In the genomic region with DNA sequence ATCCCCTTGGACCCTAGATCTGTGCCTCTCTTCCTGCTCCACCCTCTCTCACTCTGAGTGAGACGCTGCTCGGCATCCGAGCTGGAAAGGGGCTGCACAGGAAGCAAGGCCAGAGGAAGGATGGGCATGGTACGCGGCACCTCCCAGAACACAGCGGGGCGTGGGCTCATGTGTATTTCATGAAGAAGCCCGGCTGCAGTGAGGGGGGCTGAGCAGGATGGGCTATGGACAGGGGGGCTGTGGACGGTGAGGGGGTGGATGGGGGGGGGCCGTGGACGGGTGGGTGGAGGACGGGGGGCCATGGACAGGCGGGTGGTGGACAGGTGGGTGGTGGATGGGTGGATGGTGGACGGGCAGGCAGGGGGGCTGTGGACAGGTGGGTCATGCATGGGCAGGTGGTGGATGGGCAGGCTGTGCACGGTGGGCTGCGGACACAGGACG, we compare ENCODE assay signal across 22 cellular contexts. TPM values are rescaled to one million over a fixed set of nuclear protein-coding genes. Genes with fewer than 3 reads are reported as not detected.
DNase-seq lines count a peak whose midpoint lies in the region; ATAC-seq and TF ChIP-seq lines count a peak whose summit lies in the region.
"Had no signal": no experiment of that assay in that cellular context is flagged by ENCODE, and none has a peak within 500 bp of the region (broad histone marks: within the 10 kb centered on the region; RNA-seq: fewer than 3 reads in every experiment).

No MANE protein-coding gene starts in this region.

- peaks cover 19% of the 10 kb centered on the region for H3K4me1 ChIP-seq in left ventricle myocardium inferior
- H3K4me1 ChIP-seq in ovary (ENCODE audit: insufficient read depth), result peaks cover 13% of the 10 kb centered on the region

- H3K4me3 ChIP-seq in left ventricle myocardium inferior, result no peak overlapping the region
- H3K4me3 ChIP-seq in coronary artery, result no peak overlapping the region
- no peak overlapping the region for H3K4me3 ChIP-seq in ovary
- H3K4me3 ChIP-seq: psoas muscle had no signal

- DNase-seq in left ventricle myocardium superior, result peak; percentile 23
- DNase-seq in left ventricle myocardium inferior, result no peak
- DNase-seq in coronary artery (ENCODE audit: low spot score), result peak; percentile 53
- DNase-seq in ovary, result peak; percentile 7 to 32 (median 18)
- peak; percentile 38 for DNase-seq in ureter (ENCODE audit: low spot score)
- no peak for DNase-seq in UCSD-AML1 (lab: John Stamatoyannopoulos, UW; ENCODE audit: unreplicated experiment)
- DNase-seq in activated CD4-positive, alpha-beta T cell treated with anti-CD3 and anti-CD28 coated beads for 48 hours, result no peak
- DNase-seq: activated CD8-positive, alpha-beta T cell treated with anti-CD3 and anti-CD28 coated beads, Interleukin-2, amount 10 ng/mL, durations not matched to agents 7 days and 5 days; activated naive CD4-positive, alpha-beta T cell treated with anti-CD3 and anti-CD28 coated beads, Interleukin-2, amount 50 U/mL, for 16 hours; activated T-cell treated with anti-CD3 and anti-CD28 coated beads, Interleukin-2, amount 50 U/mL, for 24 hours; effector CD4-positive, alpha-beta T cell; foreskin melanocyte; HFFc6; MV-4-11; NCI-H1694 treated with DMSO at 0.1 percent for 48 hours; NCI-H526 treated with DMSO at 0.1 percent for 48 hours; SK-N-SH had no signal

- TF ChIP-seq POLR2A in ovary (IDR thresholded peaks at IDR 0.05), result no peak

- ATAC-seq in left ventricle myocardium superior, result no peak
- no peak for ATAC-seq in GM21825 (IDR thresholded peaks at IDR 0.05; ENCODE audit: unreplicated experiment)
- ATAC-seq: activated CD8-positive, alpha-beta T cell treated with anti-CD3 and anti-CD28 coated beads, Interleukin-2, amount 10 ng/mL, durations not matched to agents 7 days and 5 days; natural killer cell; psoas muscle; WTC11 had no signal

- no peaks in the 10 kb centered on the region for H3K27me3 ChIP-seq in left ventricle myocardium inferior (ENCODE audit: low read depth)
- no peaks in the 10 kb centered on the region for H3K27me3 ChIP-seq in ovary

- intact Hi-C loops in left ventricle myocardium superior (cut with micrococcal nuclease) (no loop called here), left ventricle myocardium inferior (cut with micrococcal nuclease) (no loop called here), ovary (cut with DNase I) (loop anchor here in 1 of 4 donors (10.0 kb wide), 1 partner anchor 112 kb away; a partner anchor contains a TSS)

- H3K36me3 ChIP-seq in left ventricle myocardium inferior (peaks cover 14% of the 10 kb centered on the region), ovary (no peaks in the 10 kb centered on the region)

- TF ChIP-seq CTCF in left ventricle myocardium inferior (IDR thresholded peaks at IDR 0.05; ENCODE audit: borderline replicate concordance), result no peak
- no peak for TF ChIP-seq CTCF in coronary artery (IDR thresholded peaks at IDR 0.05)
- no peak for TF ChIP-seq CTCF in ovary (IDR thresholded peaks at IDR 0.05)

- TF ChIP-seq EP300 in ovary (IDR thresholded peaks at IDR 0.05), result no peak

- 87 to 91% (median 91%) methylated on average over 17 of the region's 17 CpGs for WGBS in ovary, 3 donors

- H3K27ac ChIP-seq in left ventricle myocardium inferior (replicated peaks) (no peak overlapping the region), coronary artery (no peak overlapping the region), ovary (no peak overlapping the region)
- H3K27ac ChIP-seq: C4-2B had no signal

- H3K9me3 ChIP-seq in left ventricle myocardium inferior (replicated peaks) (no peaks in the 10 kb centered on the region), ovary (no peaks in the 10 kb centered on the region)
- H3K9me3 ChIP-seq: psoas muscle, SK-N-SH had no signal

RNA-seq across cellular contexts. Expression of a gene that starts 28.5 kb away (rescaled TPM):
- total RNA-seq in left ventricle myocardium superior (28.9 TPM), left ventricle myocardium inferior (27.4 TPM), ovary (10 to 100 TPM; 16.3 to 31.1 (median 27.0) TPM), ureter (37.4 TPM)
- 10 to 100 TPM in 1 of 2 donors, 1 to 10 TPM in 1; 2.1 to 27.8 TPM for polyA plus RNA-seq in ovary

RNA-seq across cellular contexts. Expression of a gene that starts 41.5 kb away (rescaled TPM):
- total RNA-seq in left ventricle myocardium superior (14.5 TPM), left ventricle myocardium inferior (12.2 TPM), ovary (10 to 100 TPM in 6 of 7 donors, 1 to 10 TPM in 1; 7.6 to 26.2 (median 12.3) TPM), ureter (29.5 TPM)
- 10 to 100 TPM; 11.4 to 15.9 TPM for polyA plus RNA-seq in ovary

Comparison
In these comparisons a context has a peak if more than half of its experiments do, and no peak if none do; other contexts are left out.
1. DNase-seq: peak in left ventricle myocardium superior (single experiment), coronary artery (single experiment), ovary (5 of 5) and ureter (single experiment); none in left ventricle myocardium inferior (single experiment), UCSD-AML1 (single experiment) and activated CD4-positive, alpha-beta T cell treated with anti-CD3 and anti-CD28 coated beads for 48 hours (single experiment).